In genomic region chr10:89476150-89476549, GRCh38 we compare ENCODE assay signal across 16 cellular contexts. TPM values are rescaled to one million over a fixed set of nuclear protein-coding genes. Genes with fewer than 3 reads are reported as not detected.
A peak's percentile ranks its signal among the peaks of the same experiment; 100 is the strongest.
DNase-seq lines count a peak whose midpoint lies in the region; ATAC-seq, FAIRE-seq and TF ChIP-seq lines count a peak whose summit lies in the region.
"Had no signal": no experiment of that assay in that cellular context is flagged by ENCODE, and none has a peak within 500 bp of the region (broad histone marks: within the 10 kb centered on the region; RNA-seq: fewer than 3 reads in every experiment).

No MANE protein-coding gene starts in this region.

- peak overlapping the region; percentile 3 to 14 for H3K4me3 ChIP-seq in kidney (ENCODE audit: low read length in 2 of 2)
- no peak overlapping the region for H3K4me3 ChIP-seq in rectal smooth muscle tissue (ENCODE audit: low read length)
- H3K4me3 ChIP-seq in mucosa of descending colon, result no peak overlapping the region
- H3K4me3 ChIP-seq: skin epidermis had no signal

- DNase-seq in ACHN, result peak; percentile 19
- peak; percentile 43 for DNase-seq in astrocyte of the hippocampus (ENCODE audit: low read depth, low spot score)
- DNase-seq in kidney, result no peak
- no peak for DNase-seq in mucosa of descending colon
- DNase-seq: activated CD4-positive, alpha-beta T cell treated with anti-CD3 and anti-CD28 coated beads, Interleukin-2, amount 50 U/mL, for 48 hours; activated effector memory CD4-positive, alpha-beta T cell treated with anti-CD3 and anti-CD28 coated beads, Interleukin-2, amount 50 U/mL, for 16 hours; DMS 273 treated with DMSO at 0.1 percent for 48 hours; erythroblast; KBM-7; NCI-H1436 treated with DMSO at 0.1 percent for 48 hours; NCI-H82 had no signal

- FAIRE-seq in kidney (lab: Jason Lieb, UNC), result no peak

- H3K27me3 ChIP-seq in rectal smooth muscle tissue (ENCODE audit: control insufficient read depth, insufficient read depth, low read length), result no peaks in the 10 kb centered on the region

- H3K9me3 ChIP-seq in kidney (ENCODE audit: control insufficient read depth in 1 of 2, low read length in 2 of 2), result no peaks in the 10 kb centered on the region
- H3K9me3 ChIP-seq in mucosa of descending colon, result no peaks in the 10 kb centered on the region

- in situ Hi-C loops in ACHN (cut with HindIII; ENCODE audit: low pct_ligation_motif_present, low pct_unique_long_range_greater_than_20kb, low sequenced_read_pairs), result no loop called here

- peak overlapping the region; percentile 90 to 93 for H3K27ac ChIP-seq in kidney (ENCODE audit: low read depth in 2 of 2, low read length in 2 of 2)
- peak overlapping the region; percentile 56 for H3K27ac ChIP-seq in rectal smooth muscle tissue (ENCODE audit: low read depth, low read length)

- ATAC-seq in mucosa of descending colon, result no peak
- ATAC-seq in HG03378 (IDR thresholded peaks at IDR 0.05; ENCODE audit: unreplicated experiment), result no peak
- no peak for ATAC-seq in GM21717 (IDR thresholded peaks at IDR 0.05; ENCODE audit: unreplicated experiment)
- ATAC-seq in GM21528 (IDR thresholded peaks at IDR 0.05; ENCODE audit: low FRiP score, unreplicated experiment), result no peak

- H3K36me3 ChIP-seq in kidney (ENCODE audit: control insufficient read depth in 1 of 2, insufficient read depth in 2 of 2, low read length in 2 of 2) (no peaks in the 10 kb centered on the region), rectal smooth muscle tissue (ENCODE audit: control insufficient read depth, insufficient read depth, low read length) (no peaks in the 10 kb centered on the region), mucosa of descending colon (ENCODE audit: low read depth) (no peaks in the 10 kb centered on the region)

- H3K9ac ChIP-seq in kidney (ENCODE audit: low read length in 2 of 2) (peak overlapping the region; percentile 20 to 27), rectal smooth muscle tissue (ENCODE audit: low read length) (no peak overlapping the region)

- intact Hi-C loops in kidney (cut with DNase I) (no loop called here), mucosa of descending colon (cut with DNase I, micrococcal nuclease) (no loop called here)

- H3K4me1 ChIP-seq in kidney (ENCODE audit: control insufficient read depth in 1 of 2, insufficient read depth in 1 of 2, low read depth in 1 of 2, low read length in 2 of 2), result peaks cover 22 to 39% of the 10 kb centered on the region in 2 donors
- peaks cover 40% of the 10 kb centered on the region for H3K4me1 ChIP-seq in rectal smooth muscle tissue (ENCODE audit: control insufficient read depth, insufficient read depth, low read length)
- H3K4me1 ChIP-seq in mucosa of descending colon (ENCODE audit: low read depth), result peaks cover 1% of the 10 kb centered on the region

- TF ChIP-seq CTCF in kidney (IDR thresholded peaks at IDR 0.05; ENCODE audit: borderline replicate concordance, extremely low read depth, insufficient read depth), result no peak
- no peak for TF ChIP-seq CTCF in mucosa of descending colon (IDR thresholded peaks at IDR 0.05)

RNA-seq across cellular contexts. Expression of gene SLC16A12, which starts 59.2 kb away (rescaled TPM):
- total RNA-seq in kidney (38.8 TPM), mucosa of descending colon (under 1 TPM; 0.12 to 0.47 (median 0.23) TPM)
- 19.0 TPM for polyA plus RNA-seq in kidney (ENCODE audit: insufficient read depth, low read depth, low replicate concordance)

Comparison
In these comparisons a context has a peak if more than half of its experiments do, and no peak if none do; other contexts are left out.
1. DNase-seq: peak in ACHN (single experiment) and astrocyte of the hippocampus (single experiment); none in kidney (single experiment) and mucosa of descending colon (0 of 3).
2. H3K4me3 ChIP-seq: peak in kidney (2 of 2); none in rectal smooth muscle tissue (single experiment) and mucosa of descending colon (single experiment).
3. RNA of gene SLC16A12, which starts 59.2 kb away (total RNA-seq): 38.8 TPM in kidney (single experiment); 0.12 to 0.47 TPM in mucosa of descending colon; every median in the first group is over 10 times any median in the second.